In the genomic region with DNA sequence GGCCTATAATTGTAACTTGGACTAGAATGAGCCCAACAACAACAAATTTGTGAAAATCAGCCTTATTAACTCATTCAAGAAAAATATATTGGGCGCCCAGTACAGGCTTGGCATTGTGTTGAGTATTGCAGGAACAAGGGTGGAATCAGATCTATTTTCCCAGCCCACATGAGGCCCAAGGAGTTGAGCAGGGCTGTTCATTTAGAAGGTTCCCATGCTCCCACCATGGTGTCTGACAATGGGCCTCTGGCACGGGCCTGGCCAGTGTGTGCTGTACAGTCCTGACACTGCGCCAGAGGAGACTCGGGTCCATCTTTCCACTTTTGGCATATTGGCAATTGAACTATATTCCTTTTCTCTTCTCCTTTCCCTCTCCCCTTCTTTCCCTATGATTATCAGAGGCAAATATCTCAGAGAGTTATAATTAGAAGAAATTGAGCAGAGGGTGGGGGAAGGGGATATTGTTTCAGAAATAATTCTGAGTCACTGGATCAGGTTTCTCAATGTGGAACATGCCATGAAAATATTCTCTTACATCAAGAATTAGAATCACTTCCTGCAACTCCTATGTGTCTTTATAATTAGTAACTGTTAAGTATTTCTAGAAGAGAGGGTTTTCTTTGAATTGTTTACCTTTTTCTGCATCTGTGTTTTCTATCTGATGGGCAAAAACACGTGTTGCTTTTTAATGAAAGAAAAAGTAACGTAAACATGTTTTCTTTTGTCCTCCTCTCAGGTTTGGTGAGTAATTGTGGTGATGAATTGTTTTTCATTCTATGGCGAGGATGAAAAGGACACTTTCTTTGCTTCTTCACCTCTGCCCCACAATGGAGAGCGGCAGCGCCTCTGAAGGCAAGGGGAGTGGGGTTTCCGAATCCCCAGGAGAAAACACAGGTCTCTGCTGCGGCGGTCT, we compare ENCODE assay signal across 15 cellular contexts.
DNase-seq lines count a peak whose midpoint lies in the region; ATAC-seq and TF ChIP-seq lines count a peak whose summit lies in the region.
"Had no signal": no experiment of that assay in that cellular context is flagged by ENCODE, and none has a peak within 500 bp of the region (broad histone marks: within the 10 kb centered on the region; RNA-seq: fewer than 3 reads in every experiment).

No MANE protein-coding gene starts in this region.

- no peaks in the 10 kb centered on the region for H3K36me3 ChIP-seq in left lung
- H3K36me3 ChIP-seq: colonic mucosa, esophagus squamous epithelium, right atrium auricular region had no signal

- H3K27ac ChIP-seq in foreskin keratinocyte (peak overlapping the region; percentile 57), left lung (no peak overlapping the region)
- H3K27ac ChIP-seq: colonic mucosa, esophagus squamous epithelium, right atrium auricular region had no signal

- peak; percentile 36 for DNase-seq in DMS153 treated with DMSO at 0.1 percent for 48 hours (lab: John Stamatoyannopoulos, UW; ENCODE audit: unreplicated experiment)
- peak; percentile 20 for DNase-seq in NCI-H1105 (lab: John Stamatoyannopoulos, UW)
- peak; percentile 22 for DNase-seq in RPMI7951 (ENCODE audit: low read depth)
- peak; percentile 49 to 74 for DNase-seq in foreskin keratinocyte
- DNase-seq in left colon, result no peak
- DNase-seq in activated CD4-positive, alpha-beta T cell treated with anti-CD3 and anti-CD28 coated beads, Interleukin-2, amount 50 U/mL, for 1 hour, result no peak
- DNase-seq in NCI-H2227 (lab: John Stamatoyannopoulos, UW; ENCODE audit: unreplicated experiment), result no peak
- DNase-seq in left lung, result no peak
- DNase-seq: activated CD4-positive, alpha-beta T cell treated with anti-CD3 and anti-CD28 coated beads, Interleukin-2, amount 10 ng/mL, durations not matched to agents 7 days and 5 days; activated effector memory CD4-positive, alpha-beta T cell treated with Interleukin-2 at 50 U/mL for 16 hours; colonic mucosa; esophagus squamous epithelium; KBM-7; T-helper 2 cell had no signal

- no peak overlapping the region for H3K4me3 ChIP-seq in left lung
- H3K4me3 ChIP-seq: colonic mucosa, esophagus squamous epithelium, right atrium auricular region had no signal

- H3K27me3 ChIP-seq in foreskin keratinocyte (no peaks in the 10 kb centered on the region), left lung (no peaks in the 10 kb centered on the region)
- H3K27me3 ChIP-seq: colonic mucosa, right atrium auricular region had no signal

- intact Hi-C loops in left colon (cut with DNase I, micrococcal nuclease) (no loop called here), left lung (cut with DNase I) (no loop called here)

- no peaks in the 10 kb centered on the region for H3K9me3 ChIP-seq in left lung
- H3K9me3 ChIP-seq: colonic mucosa, esophagus squamous epithelium, right atrium auricular region had no signal

- ATAC-seq in foreskin keratinocyte, result peak; percentile 36
- no peak for ATAC-seq in left colon
- no peak for ATAC-seq in left lung

- H3K4me1 ChIP-seq in foreskin keratinocyte (peaks cover 38% of the 10 kb centered on the region), left lung (no peaks in the 10 kb centered on the region)
- H3K4me1 ChIP-seq: colonic mucosa, esophagus squamous epithelium, right atrium auricular region had no signal

- no peak for TF ChIP-seq CTCF in foreskin keratinocyte (conservative IDR thresholded peaks at IDR 0.05)
- TF ChIP-seq CTCF in left lung (IDR thresholded peaks at IDR 0.05), result no peak

Comparison
In these comparisons a context has a peak if more than half of its experiments do, and no peak if none do; other contexts are left out.
1. DNase-seq: peak in DMS153 treated with DMSO at 0.1 percent for 48 hours (single experiment), NCI-H1105 (single experiment), RPMI7951 (single experiment) and foreskin keratinocyte (2 of 2); none in left colon (0 of 2), activated CD4-positive, alpha-beta T cell treated with anti-CD3 and anti-CD28 coated beads, Interleukin-2, amount 50 U/mL, for 1 hour (single experiment), NCI-H2227 (single experiment) and left lung (0 of 2).